8 cellular contexts compared by ENCODE assay signal in the genomic region with DNA sequence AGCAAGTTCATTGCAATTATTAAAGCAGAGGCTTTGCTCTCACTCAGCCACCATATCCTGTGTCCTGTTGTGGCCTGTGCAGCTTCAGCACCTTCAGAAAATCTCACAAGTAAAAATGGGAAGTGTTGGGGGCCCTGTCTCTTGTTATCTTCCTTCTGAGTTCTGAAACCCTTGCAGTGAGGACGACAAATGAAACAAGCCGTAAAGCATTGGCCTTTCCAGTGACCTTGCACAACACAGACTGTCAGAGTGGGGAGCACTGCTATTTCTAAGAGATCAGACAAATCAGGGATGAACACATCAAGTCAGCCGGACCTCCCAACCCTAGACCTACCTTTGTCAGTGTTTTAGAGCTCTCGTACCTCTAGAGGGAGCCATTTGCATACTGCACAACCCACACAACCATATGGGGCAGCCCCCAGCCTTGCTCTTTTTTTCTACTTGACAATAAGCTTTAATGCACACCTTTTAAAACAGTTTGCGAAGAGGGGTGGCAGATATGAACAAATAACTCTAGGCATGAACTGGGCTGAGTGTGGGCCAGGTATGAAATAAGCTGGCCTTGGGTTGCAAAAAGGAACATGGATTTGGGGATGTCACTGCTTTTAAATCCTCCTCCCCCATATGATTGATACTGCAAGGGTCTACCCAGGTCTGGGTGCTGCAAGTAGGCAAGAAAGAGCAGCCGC.
DNase-seq lines count a peak whose midpoint lies in the region; ATAC-seq, FAIRE-seq and TF ChIP-seq lines count a peak whose summit lies in the region.

No MANE protein-coding gene starts in this region.

- H3K14ac ChIP-seq in H1 (ENCODE audit: insufficient read length): no peak overlapping the region

- peak; percentile 32 for FAIRE-seq in H1 (lab: Jason Lieb, UNC)

- no peak for TF ChIP-seq EP300 in H1 (IDR thresholded peaks at IDR 0.05; ENCODE audit: borderline replicate concordance in 1 of 2, low read depth in 2 of 2, low read length in 2 of 2)

- H3K27me3 ChIP-seq in H1 (replicated peaks in 1 of 4; ENCODE audit: control insufficient read depth in 3 of 4, extremely low read depth in 1 of 4, insufficient read depth in 3 of 4, low read length in 3 of 4): no peaks in the 10 kb centered on the region

- TF ChIP-seq POLR2A in H1 (IDR thresholded peaks at IDR 0.05; ENCODE audit: control extremely low read depth in 1 of 2, low read depth in 2 of 2, low read length in 2 of 2): no peak

- H4K91ac ChIP-seq in H1 (replicated peaks; ENCODE audit: insufficient read length, low read length): no peak overlapping the region

- DNase-seq in AG08395 (ENCODE audit: low spot score) (peak; percentile 59), GM12865 (ENCODE audit: low read depth) (peak; percentile 63), HT1080 (ENCODE audit: low read depth) (peak; percentile 55), RPMI8226 (peak; percentile 47), H1 (ENCODE audit: low read depth in 1 of 2, low spot score in 2 of 2) (peak in 1 of 2 experiments; percentile 55), lung microvascular endothelial cell (ENCODE audit: low read depth in 2 of 2) (peak; percentile 71 to 83)
- no peak for DNase-seq in activated effector memory CD4-positive, alpha-beta T cell treated with anti-CD3 and anti-CD28 coated beads, Interleukin-2, amount 50 U/mL, for 16 hours

- no peaks in the 10 kb centered on the region for H3K9me3 ChIP-seq in H1 (ENCODE audit: insufficient read depth in 2 of 2, low read depth in 1 of 2, low read length in 1 of 2)

- peak; percentile 77 to 78 for TF ChIP-seq RAD21 in H1 (IDR thresholded peaks at IDR 0.05 in 1 of 2, conservative IDR thresholded peaks at IDR 0.05 in 1 of 2; ENCODE audit: low read depth in 2 of 2, low read length in 2 of 2)

- H3K4ac ChIP-seq in H1 (replicated peaks; ENCODE audit: insufficient read length, low read depth, low read length): no peak overlapping the region

- H4K20me1 ChIP-seq in H1 (replicated peaks in 1 of 2; ENCODE audit: control insufficient read depth in 1 of 2, insufficient read depth in 2 of 2, low read length in 2 of 2): no peaks in the 10 kb centered on the region

- no peaks in the 10 kb centered on the region for H3K79me1 ChIP-seq in H1 (ENCODE audit: low read depth, low read length)

- H3K27ac ChIP-seq in H1 (ENCODE audit: low read depth, low read length): no peak overlapping the region

- H3K4me2 ChIP-seq in H1 (ENCODE audit: insufficient read depth in 1 of 2, low read depth in 2 of 2, low read length in 2 of 2): peak overlapping the region in 1 of 2 experiments; percentile 27; a peak in 2 of 4 replicates

- no peak for ATAC-seq in GM21528 (IDR thresholded peaks at IDR 0.05; ENCODE audit: low FRiP score, unreplicated experiment)

- no peak overlapping the region for H3K4me3 ChIP-seq in GM12865 (ENCODE audit: low read depth, low read length)
- H3K4me3 ChIP-seq in H1 (ENCODE audit: extremely low read depth in 1 of 4, insufficient read depth in 2 of 4, low read depth in 3 of 4, low read length in 4 of 4): no peak overlapping the region

- H3K4me1 ChIP-seq in H1 (replicated peaks in 1 of 4; ENCODE audit: control insufficient read depth in 3 of 4, insufficient read depth in 4 of 4, low read length in 3 of 4): peaks cover 0 to 9% (median 5%) of the 10 kb centered on the region in 4 experiments; a peak in 6 of 7 replicates

- H4K8ac ChIP-seq in H1 (ENCODE audit: extremely low read depth, insufficient read depth, low read length): no peak overlapping the region

- H3K23me2 ChIP-seq in H1 (ENCODE audit: low read depth, low read length): no peaks in the 10 kb centered on the region

- no peak overlapping the region for H3K23ac ChIP-seq in H1 (ENCODE audit: insufficient read length)

- 0 out of 2 replicates have a peak overlapping the region, but pooled peaks have one; percentile 24 for H3K18ac ChIP-seq in H1 (ENCODE audit: extremely low read depth, low read length)

- WGBS in H1 (ENCODE audit: extremely low coverage in 1 of 2, insufficient coverage in 1 of 2, insufficient read length in 1 of 2, insufficient replicate concordance in 2 of 2, low coverage in 1 of 2, low lambda C conversion rate in 2 of 2, missing lambda C conversion rate in 1 of 2), 2 experiments: 56% methylated on average over 6 of the region's 6 CpGs; no CpG with 5 or more reads in 1 of the 2 experiments

- H2BK5ac ChIP-seq in H1 (ENCODE audit: low read depth, low read length): peak overlapping the region; percentile 56; the same call in 1 of the 2 replicates

- H3K79me2 ChIP-seq in H1 (ENCODE audit: control insufficient read depth in 1 of 2, insufficient read depth in 2 of 2, low read length in 2 of 2): no peaks in the 10 kb centered on the region

- CTCF ChIA-PET in H1 (lab: Charles Lee; ENCODE audit: partially characterized antibody): interaction anchor here (0.6 to 3.0 kb wide), 40 partner anchors 9 to 663 kb away, joined by 3 to 35 read pairs (median 3); no protein-coding TSS in a partner anchor

- POLR2A ChIA-PET in H1 (lab: Charles Lee; ENCODE audit: partially characterized antibody): interaction anchor here (0.6 to 0.7 kb wide), 2 partner anchors 14 to 90 kb away, joined by 3 read pairs; a partner anchor contains a TSS

- no peak overlapping the region for H2AFZ ChIP-seq in H1 (ENCODE audit: low read length)

- 0 out of 2 replicates have a peak overlapping the region, but pooled peaks have one; percentile 18 for H2AK5ac ChIP-seq in H1 (ENCODE audit: low read depth, low read length)

- H3K56ac ChIP-seq in H1 (replicated peaks; ENCODE audit: insufficient read length, low read depth, low read length): no peak overlapping the region

- TF ChIP-seq CTCF in GM12865 (IDR thresholded peaks at IDR 0.05; ENCODE audit: insufficient read depth, low read depth, low read length, missing control alignments) (peak; percentile 74), H1 (IDR thresholded peaks at IDR 0.05; ENCODE audit: control extremely low read depth in 1 of 3, insufficient read depth in 1 of 3, low read depth in 1 of 3, low read length in 3 of 3) (peak; percentile 60 to 84 (median 75))

- no peak overlapping the region for H2BK12ac ChIP-seq in H1 (ENCODE audit: low read depth, low read length)

- H3K36me3 ChIP-seq in H1 (ENCODE audit: control insufficient read depth in 2 of 4, insufficient read depth in 4 of 4, low read length in 3 of 4): no peaks in the 10 kb centered on the region

- H3K9ac ChIP-seq in H1 (replicated peaks in 1 of 4; ENCODE audit: extremely low read depth in 1 of 4, low read depth in 3 of 4, low read length in 3 of 4): no peak overlapping the region

- H2BK20ac ChIP-seq in H1 (ENCODE audit: low read length): no peak overlapping the region

- H2BK15ac ChIP-seq in H1 (ENCODE audit: low read length): no peak overlapping the region

- H2BK120ac ChIP-seq in H1 (replicated peaks; ENCODE audit: low read depth, low read length): no peak overlapping the region

- no peak overlapping the region for H4K5ac ChIP-seq in H1 (ENCODE audit: insufficient read length, low read depth, low read length)

TF ChIP-seq in H1, 55 proteins besides CTCF, POLR2A, EP300 and RAD21:
- no peak for TF ChIP-seq EGR1 (IDR thresholded peaks at IDR 0.05; ENCODE audit: borderline replicate concordance, low read depth, low read length)
- no peak for TF ChIP-seq CHD2 (IDR thresholded peaks at IDR 0.05; ENCODE audit: low read length)
- no peak for TF ChIP-seq KDM4A (IDR thresholded peaks at IDR 0.05; ENCODE audit: low read depth, low read length, severe bottlenecking)
- no peak for TF ChIP-seq EZH2 (IDR thresholded peaks at IDR 0.05; ENCODE audit: low read depth, low read length, severe bottlenecking)
- TF ChIP-seq POU5F1 (IDR thresholded peaks at IDR 0.05; ENCODE audit: low read depth, low read length): no peak
- TF ChIP-seq TEAD4 (IDR thresholded peaks at IDR 0.05; ENCODE audit: low read depth, low read length): no peak
- TF ChIP-seq HDAC6 (IDR thresholded peaks at IDR 0.05; ENCODE audit: low read depth, low read length): no peak
- no peak for TF ChIP-seq GABPA (IDR thresholded peaks at IDR 0.05; ENCODE audit: borderline replicate concordance, insufficient read depth, low read length)
- TF ChIP-seq SAP30 (IDR thresholded peaks at IDR 0.05; ENCODE audit: insufficient read depth, insufficient replicate concordance, low read length): no peak
- no peak for TF ChIP-seq NANOG (IDR thresholded peaks at IDR 0.05; ENCODE audit: insufficient read depth, low read depth, low read length, poor library complexity, severe bottlenecking)
- TF ChIP-seq, protein P1, sequence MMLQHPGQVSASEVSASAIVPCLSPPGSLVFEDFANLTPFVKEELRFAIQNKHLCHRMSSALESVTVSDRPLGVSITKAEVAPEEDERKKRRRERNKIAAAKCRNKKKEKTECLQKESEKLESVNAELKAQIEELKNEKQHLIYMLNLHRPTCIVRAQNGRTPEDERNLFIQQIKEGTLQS (IDR thresholded peaks at IDR 0.05; ENCODE audit: insufficient read depth, low read depth, low read length): no peak
